In genomic region chr3:47989981-47990440, GRCh38 we compare ENCODE assay signal across 8 cellular contexts. TPM values are rescaled to one million over a fixed set of nuclear protein-coding genes. Genes with fewer than 3 reads are reported as not detected.
A peak's percentile ranks its signal among the peaks of the same experiment; 100 is the strongest.
DNase-seq lines count a peak whose midpoint lies in the region; ATAC-seq and TF ChIP-seq lines count a peak whose summit lies in the region.

No MANE protein-coding gene starts in this region.

- no peak overlapping the region for H3K27ac ChIP-seq in liver (ENCODE audit: low read depth in 1 of 2, low read length in 2 of 2)

- DNase-seq in Calu3 (peak; percentile 72), NCI-H748 (lab: John Stamatoyannopoulos, UW; ENCODE audit: unreplicated experiment) (peak; percentile 60), dedifferentiated amniotic fluid mesenchymal stem cell (ENCODE audit: extremely low spot score) (peak; percentile 91)
- peak; percentile 84 for DNase-seq in activated CD4-positive, alpha-beta T cell treated with anti-CD3 and anti-CD28 coated beads, Interleukin-2, amount 10 ng/mL, durations not matched to agents 7 days and 5 days
- peak; percentile 37 to 64 (median 41) for DNase-seq in stimulated activated CD4-positive, alpha-beta T cell treated with anti-CD3 and anti-CD28 coated beads, TNF-alpha, amount 100 ng/mL, for 1 hour (ENCODE audit: low read depth in 3 of 3, low spot score in 1 of 3)

- peak; percentile 98 for TF ChIP-seq RAD21 in liver (IDR thresholded peaks at IDR 0.05)

- peaks cover 9% of the 10 kb centered on the region for H3K4me1 Mint-ChIP-seq in Calu3 (ENCODE audit: low read depth, unreplicated experiment)
- H3K4me1 Mint-ChIP-seq in activated CD4-positive, alpha-beta T cell treated with anti-CD3 and anti-CD28 coated beads, Interleukin-2, amount 10 ng/mL, durations not matched to agents 7 days and 5 days = peaks cover 5% of the 10 kb centered on the region

- H3K9me3 ChIP-seq in liver (ENCODE audit: control insufficient read depth in 4 of 4, low read length in 3 of 4) = no peaks in the 10 kb centered on the region

- no peak overlapping the region for H3K27ac Mint-ChIP-seq in Calu3 (ENCODE audit: unreplicated experiment)
- no peak overlapping the region for H3K27ac Mint-ChIP-seq in activated CD4-positive, alpha-beta T cell treated with anti-CD3 and anti-CD28 coated beads, Interleukin-2, amount 10 ng/mL, durations not matched to agents 7 days and 5 days

- no peaks in the 10 kb centered on the region for H3K27me3 Mint-ChIP-seq in Calu3 (ENCODE audit: unreplicated experiment)
- H3K27me3 Mint-ChIP-seq in activated CD4-positive, alpha-beta T cell treated with anti-CD3 and anti-CD28 coated beads, Interleukin-2, amount 10 ng/mL, durations not matched to agents 7 days and 5 days = no peaks in the 10 kb centered on the region

- ATAC-seq in HG02981 (IDR thresholded peaks at IDR 0.05; ENCODE audit: unreplicated experiment) = peak; percentile 57
- ATAC-seq in HG02840 (IDR thresholded peaks at IDR 0.05; ENCODE audit: low FRiP score, unreplicated experiment) = no peak

- H3K4me3 Mint-ChIP-seq in Calu3 (ENCODE audit: low read depth, unreplicated experiment) = no peak overlapping the region
- no peak overlapping the region for H3K4me3 Mint-ChIP-seq in activated CD4-positive, alpha-beta T cell treated with anti-CD3 and anti-CD28 coated beads, Interleukin-2, amount 10 ng/mL, durations not matched to agents 7 days and 5 days

- H3K27me3 ChIP-seq in liver (ENCODE audit: control insufficient read depth in 4 of 4, insufficient read depth in 4 of 4, low read length in 3 of 4) = no peaks in the 10 kb centered on the region

- POLR2A ChIA-PET in activated CD4-positive, alpha-beta T cell treated with anti-CD3 and anti-CD28 coated beads, Interleukin-2, amount 10 ng/mL, durations not matched to agents 7 days and 5 days (lab: Charles Lee) = no interaction called here

- TF ChIP-seq CTCF in Calu3 (IDR thresholded peaks at IDR 0.05; ENCODE audit: unreplicated experiment) (peak; percentile 64), liver (IDR thresholded peaks at IDR 0.05; ENCODE audit: low read depth, low read length, missing input control) (peak; percentile 97)

- 46% methylated on average over 2 of the region's 2 CpGs for WGBS in liver

- no peaks in the 10 kb centered on the region for H3K9me3 Mint-ChIP-seq in Calu3 (ENCODE audit: low read depth, unreplicated experiment)
- H3K9me3 Mint-ChIP-seq in activated CD4-positive, alpha-beta T cell treated with anti-CD3 and anti-CD28 coated beads, Interleukin-2, amount 10 ng/mL, durations not matched to agents 7 days and 5 days = no peaks in the 10 kb centered on the region

- CTCF ChIA-PET in Calu3 (lab: Charles Lee) = interaction anchor here (0.6 to 1.5 kb wide), 11 partner anchors 27 to 165 kb away, joined by 3 to 13 read pairs (median 4); no protein-coding TSS in a partner anchor
- CTCF ChIA-PET in activated CD4-positive, alpha-beta T cell treated with anti-CD3 and anti-CD28 coated beads, Interleukin-2, amount 10 ng/mL, durations not matched to agents 7 days and 5 days (lab: Charles Lee) = interaction anchor here (0.5 to 1.6 kb wide), 24 partner anchors 8 to 609 kb away, joined by 3 to 8 read pairs (median 3); partner anchors contain the start of gene PTPN23

- H3K36me3 ChIP-seq in liver (ENCODE audit: control insufficient read depth in 4 of 4, insufficient read depth in 3 of 4, low read depth in 1 of 4, low read length in 3 of 4) = peaks cover 0 to 4% (median 1%) of the 10 kb centered on the region in 4 donors

- intact Hi-C loops in Calu3 (cut with micrococcal nuclease; ENCODE audit: unreplicated experiment) = loop anchor here (1.0 to 10.0 kb wide), 3 partner anchors 75 to 161 kb away; no protein-coding TSS in a partner anchor

- no peaks in the 10 kb centered on the region for H3K36me3 Mint-ChIP-seq in Calu3 (ENCODE audit: insufficient read depth, unreplicated experiment)
- peaks cover 6% of the 10 kb centered on the region for H3K36me3 Mint-ChIP-seq in activated CD4-positive, alpha-beta T cell treated with anti-CD3 and anti-CD28 coated beads, Interleukin-2, amount 10 ng/mL, durations not matched to agents 7 days and 5 days (ENCODE audit: low read depth)

- no TSS peak for BruUV-seq in Calu3 (replicated peaks; lab: Mats Ljungman, UMichigan)

- H3K4me3 ChIP-seq in liver (ENCODE audit: low read depth in 1 of 3, low read length in 3 of 3) = no peak overlapping the region

- H3K9ac ChIP-seq in liver (ENCODE audit: low read depth in 1 of 2, low read length in 2 of 2) = no peak overlapping the region

- H3K4me1 ChIP-seq in liver (ENCODE audit: control insufficient read depth in 4 of 4, insufficient read depth in 4 of 4, low read length in 3 of 4) = peaks cover 4 to 17% (median 15%) of the 10 kb centered on the region in 4 donors

TF ChIP-seq in liver, 16 proteins besides CTCF, POLR2A, EP300 and RAD21:
- peak; percentile 38 to 53 for TF ChIP-seq JUND (IDR thresholded peaks at IDR 0.05)
- no peak for TF ChIP-seq YY1 (IDR thresholded peaks at IDR 0.05)
- no peak for TF ChIP-seq TAF1 (conservative IDR thresholded peaks at IDR 0.05)
- TF ChIP-seq, protein P1, sequence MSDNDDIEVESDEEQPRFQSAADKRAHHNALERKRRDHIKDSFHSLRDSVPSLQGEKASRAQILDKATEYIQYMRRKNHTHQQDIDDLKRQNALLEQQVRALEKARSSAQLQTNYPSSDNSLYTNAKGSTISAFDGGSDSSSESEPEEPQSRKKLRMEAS (IDR thresholded peaks at IDR 0.05) = no peak
- no peak for TF ChIP-seq NR2F2 (IDR thresholded peaks at IDR 0.05)

RNA-seq across cellular contexts. Expression of gene MAP4, which starts 26.2 kb away (rescaled TPM):
- total RNA-seq in Calu3 (2022) (136 and 150 TPM in 2 replicates), liver (10 to 100 TPM; 16.6 to 33.7 TPM)
- total RNA-seq in activated CD4-positive, alpha-beta T cell treated with anti-CD3 and anti-CD28 coated beads, Interleukin-2, amount 10 ng/mL, durations not matched to agents 7 days and 5 days = 100 to 1,000 TPM; 106 to 110 TPM
- polyA plus RNA-seq in liver = 10 to 100 TPM; 27.8 to 41.4 TPM

Comparison
In these comparisons a context has a peak if more than half of its experiments do, and no peak if none do; other contexts are left out.
1. DNase-seq: peak in every context shown above with its lines; median percentile 91 in dedifferentiated amniotic fluid mesenchymal stem cell; 84 in activated CD4-positive, alpha-beta T cell treated with anti-CD3 and anti-CD28 coated beads, Interleukin-2, amount 10 ng/mL, durations not matched to agents 7 days and 5 days; 72 in Calu3; 60 in NCI-H748; 41 in stimulated activated CD4-positive, alpha-beta T cell treated with anti-CD3 and anti-CD28 coated beads, TNF-alpha, amount 100 ng/mL, for 1 hour.